31 cellular contexts compared by ENCODE assay signal in the genomic region with DNA sequence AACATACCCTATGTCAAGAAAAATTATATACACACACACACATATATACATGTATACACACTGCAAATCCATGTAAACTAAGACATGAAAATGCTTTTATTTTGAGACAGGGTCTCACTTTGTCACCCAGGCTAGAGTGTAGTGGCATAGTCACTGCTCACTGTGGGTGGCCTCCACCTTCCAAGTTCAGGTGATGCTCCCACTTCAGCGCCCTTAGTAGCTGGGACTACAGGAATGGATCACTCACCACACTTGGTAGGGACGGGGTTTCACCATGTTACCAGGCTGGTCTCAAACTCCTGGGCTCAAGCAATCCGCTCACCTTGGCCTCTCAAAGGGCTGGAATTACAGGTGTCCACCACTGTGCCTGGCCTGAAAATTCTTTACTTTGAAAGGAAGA.
"Had no signal": no experiment of that assay in that cellular context is flagged by ENCODE, and none has a peak within 500 bp of the region (broad histone marks: within the 10 kb centered on the region; RNA-seq: fewer than 3 reads in every experiment).

No MANE protein-coding gene starts in this region.

- H3K9me3 ChIP-seq: lower lobe of right lung, pancreas, prostate gland, suprapubic skin, thoracic aorta, tibial artery, upper lobe of right lung had no signal

- H3K4me1 Mint-ChIP-seq: immature natural killer cell; naive thymus-derived CD8-positive, alpha-beta T cell; nephron; stimulated activated memory B cell treated with anti-CD40 and anti-IgM and Interleukin-4, amounts not matched to agents 10 μg/mL and 1 μg/mL and 100 μg/mL, for 72 hours had no signal

- ATAC-seq: left colon; left lung; lower lobe of right lung; naive thymus-derived CD8-positive, alpha-beta T cell; pancreas; right cardiac atrium; sciatic nerve; stimulated activated memory B cell treated with anti-CD40 and anti-IgM and Interleukin-4, amounts not matched to agents 10 μg/mL and 1 μg/mL and 100 μg/mL, for 72 hours; upper lobe of right lung had no signal

- H3K36me3 Mint-ChIP-seq: naive thymus-derived CD8-positive, alpha-beta T cell; stimulated activated memory B cell treated with anti-CD40 and anti-IgM and Interleukin-4, amounts not matched to agents 10 μg/mL and 1 μg/mL and 100 μg/mL, for 72 hours had no signal

- DNase-seq: hypothalamus; immature natural killer cell; kidney; left colon; left lung; lower lobe of right lung; mammary epithelial cell; mesenchymal stem cell; naive thymus-derived CD8-positive, alpha-beta T cell; nucleus accumbens; pancreas; posterior cingulate gyrus; retina; right cardiac atrium; stimulated activated CD4-positive, alpha-beta T cell treated with anti-CD3 and anti-CD28 coated beads, Interleukin-12 subunit alpha, Interleukin-12 subunit beta, amount 100 ng/mL, for 4 hours; stimulated activated CD4-positive, alpha-beta T cell treated with anti-CD3 and anti-CD28 coated beads, Interleukin-4, amount 100 ng/mL, for 4 hours; stimulated activated CD8-positive, alpha-beta memory T cell treated with anti-CD3 and anti-CD28 coated beads, Interleukin-4, amount 100 ng/mL, for 48 hours; stimulated activated naive CD4-positive, alpha-beta T cell treated with Interleukin-2 at 50 U/mL for 16 hours; tibial artery; trophoblast cell; upper lobe of right lung had no signal

- H3K4me1 ChIP-seq: left lung, lower lobe of right lung, pancreas, prostate gland, suprapubic skin, tibial artery, upper lobe of right lung had no signal

- H3K27ac Mint-ChIP-seq: immature natural killer cell; naive thymus-derived CD8-positive, alpha-beta T cell; nephron; stimulated activated memory B cell treated with anti-CD40 and anti-IgM and Interleukin-4, amounts not matched to agents 10 μg/mL and 1 μg/mL and 100 μg/mL, for 72 hours had no signal

- FAIRE-seq: islet of Langerhans, pancreas, urothelium cell line had no signal

- H3K27me3 Mint-ChIP-seq: stimulated activated memory B cell treated with anti-CD40 and anti-IgM and Interleukin-4, amounts not matched to agents 10 μg/mL and 1 μg/mL and 100 μg/mL, for 72 hours had no signal

- H3K4me3 ChIP-seq: left lung, lower lobe of right lung, pancreas, prostate gland, skin epidermis, suprapubic skin, thoracic aorta, tibial artery, upper lobe of right lung had no signal

- H3K4me3 Mint-ChIP-seq: immature natural killer cell; naive thymus-derived CD8-positive, alpha-beta T cell; nephron; neural crest cell; stimulated activated memory B cell treated with anti-CD40 and anti-IgM and Interleukin-4, amounts not matched to agents 10 μg/mL and 1 μg/mL and 100 μg/mL, for 72 hours had no signal

- H3K36me3 ChIP-seq: left lung, lower lobe of right lung, pancreas, prostate gland, suprapubic skin, thoracic aorta, tibial artery, upper lobe of right lung had no signal

- H3K27me3 ChIP-seq: left lung, pancreas, suprapubic skin, tibial artery, upper lobe of right lung had no signal

- H3K27ac ChIP-seq: left lung, lower lobe of right lung, pancreas, prostate gland, skin epidermis, suprapubic skin, thoracic aorta, tibial artery, upper lobe of right lung had no signal
